ENCODE assay signal across 13 cellular contexts in genomic region chr19:20503536-20503935, GRCh38.
DNase-seq lines count a peak whose midpoint lies in the region; ATAC-seq and TF ChIP-seq lines count a peak whose summit lies in the region.
"Had no signal": no experiment of that assay in that cellular context is flagged by ENCODE, and none has a peak within 500 bp of the region (broad histone marks: within the 10 kb centered on the region; RNA-seq: fewer than 3 reads in every experiment).

No MANE protein-coding gene starts in this region.

- no peak for ATAC-seq in GM18519 (IDR thresholded peaks at IDR 0.05; ENCODE audit: low FRiP score, unreplicated experiment)
- ATAC-seq: T-helper 17 cell had no signal

- in situ Hi-C loops in HAP-1 (cut with MboI; ENCODE audit: low sequenced_read_pairs): no loop called here

- no peak overlapping the region for H3K27ac ChIP-seq in hepatocyte
- H3K27ac ChIP-seq: coronary artery had no signal

- H3K36me3 ChIP-seq in hepatocyte (replicated peaks; ENCODE audit: insufficient read depth, low read depth) (no peaks in the 10 kb centered on the region), HAP-1 (replicated peaks) (no peaks in the 10 kb centered on the region)
- H3K36me3 ChIP-seq: esophagus muscularis mucosa had no signal

- CTCF ChIA-PET in AG04449 (lab: Yijun Ruan, JAX): no interaction called here

- no peak overlapping the region for H3K4me2 ChIP-seq in hepatocyte

- H4K20me1 ChIP-seq in hepatocyte (ENCODE audit: insufficient read depth, poor library complexity, severe bottlenecking): no peaks in the 10 kb centered on the region

- H3K79me2 ChIP-seq in hepatocyte: no peaks in the 10 kb centered on the region

- H3K4me3 ChIP-seq in AG04449 (ENCODE audit: low read depth, low read length) (no peak overlapping the region), hepatocyte (no peak overlapping the region), HAP-1 (no peak overlapping the region)
- H3K4me3 ChIP-seq: coronary artery, esophagus muscularis mucosa had no signal

- H2AFZ ChIP-seq in hepatocyte: no peak overlapping the region

- no peaks in the 10 kb centered on the region for H3K9me2 ChIP-seq in hepatocyte (replicated peaks; ENCODE audit: insufficient read depth)

- no peaks in the 10 kb centered on the region for H3K9me3 ChIP-seq in hepatocyte (ENCODE audit: low read depth)
- H3K9me3 ChIP-seq in HAP-1: no peaks in the 10 kb centered on the region

- POLR2A ChIA-PET in AG04449 (lab: Yijun Ruan, JAX): no interaction called here

- H3K4me1 ChIP-seq in hepatocyte (ENCODE audit: insufficient read depth): no peaks in the 10 kb centered on the region
- H3K4me1 ChIP-seq in HAP-1: no peaks in the 10 kb centered on the region

- DNase-seq in AG04449 (ENCODE audit: low read depth, low spot score) (peak; percentile 44), HS-27A (ENCODE audit: low read depth) (peak; percentile 2), amniotic epithelial cell (ENCODE audit: low read depth) (peak; percentile 1), hepatocyte (ENCODE audit: low spot score) (peak; percentile 13), HAP-1 (ENCODE audit: low spot score in 2 of 2) (no peak), GF-D8 (lab: John Stamatoyannopoulos, UW) (no peak), nucleus accumbens (lab: John Stamatoyannopoulos, UW) (no peak)
- DNase-seq: activated naive CD8-positive, alpha-beta T cell treated with anti-CD3 and anti-CD28 coated beads, Interleukin-2, amount 10 ng/mL, durations not matched to agents 7 days and 5 days; NCI-H226; T-helper 17 cell had no signal

- no peaks in the 10 kb centered on the region for H3K27me3 ChIP-seq in hepatocyte
- no peaks in the 10 kb centered on the region for H3K27me3 ChIP-seq in HAP-1 (ENCODE audit: low read depth)
- H3K27me3 ChIP-seq: esophagus muscularis mucosa had no signal

- no peak for TF ChIP-seq CTCF in AG04449 (IDR thresholded peaks at IDR 0.05; ENCODE audit: insufficient read depth, low read length, missing control alignments)
- no peak for TF ChIP-seq CTCF in hepatocyte (IDR thresholded peaks at IDR 0.05; ENCODE audit: poor library complexity)

Comparison
In these comparisons a context has a peak if more than half of its experiments do, and no peak if none do; other contexts are left out.
1. DNase-seq: peak in AG04449 (single experiment), HS-27A (single experiment), amniotic epithelial cell (single experiment) and hepatocyte (single experiment); none in HAP-1 (0 of 2), GF-D8 (single experiment) and nucleus accumbens (0 of 56).